ENCODE assay signal across 8 cellular contexts in genomic region chr15:98873441-98874218, GRCh38.
A peak's percentile ranks its signal among the peaks of the same experiment; 100 is the strongest.
DNase-seq lines count a peak whose midpoint lies in the region; ATAC-seq, FAIRE-seq and TF ChIP-seq lines count a peak whose summit lies in the region.

No MANE protein-coding gene starts in this region.

- peak; percentile 43 for TF ChIP-seq CTCF in A549 (IDR thresholded peaks at IDR 0.05)
- TF ChIP-seq CTCF in smooth muscle cell (IDR thresholded peaks at IDR 0.05; ENCODE audit: borderline replicate concordance, insufficient read depth, poor library complexity, severe bottlenecking) = no peak

- H3K4me3 ChIP-seq in A549 (peak overlapping the region; percentile 26), smooth muscle cell (peak overlapping the region; percentile 32)

- CTCF ChIA-PET in A549 (lab: Yijun Ruan, JAX) = interaction anchor here (0.6 to 6.6 kb wide), 17 partner anchors 9 to 1606 kb away, joined by 3 to 97 read pairs (median 14); no protein-coding TSS in a partner anchor

- H3K27me3 ChIP-seq in smooth muscle cell (ENCODE audit: low read depth) = no peaks in the 10 kb centered on the region

- H3K4me1 ChIP-seq in A549 (peaks cover 96% of the 10 kb centered on the region), smooth muscle cell (ENCODE audit: low read depth) (peaks cover 58% of the 10 kb centered on the region)

- H3F3A ChIP-seq in smooth muscle cell (ENCODE audit: low read depth) = peaks cover 26% of the 10 kb centered on the region

- peak; percentile 30 to 36 for TF ChIP-seq RAD21 in A549 (conservative IDR thresholded peaks at IDR 0.05 in 1 of 2, IDR thresholded peaks at IDR 0.05 in 1 of 2)

- no peak for FAIRE-seq in A549 (lab: Jason Lieb, UNC)

- no peaks in the 10 kb centered on the region for H3K9me3 ChIP-seq in A549
- no peaks in the 10 kb centered on the region for H3K9me3 ChIP-seq in smooth muscle cell (replicated peaks; ENCODE audit: low read depth)

- peak overlapping the region; percentile 38 for H3K9ac ChIP-seq in smooth muscle cell (ENCODE audit: low read depth)

- H3K36me3 ChIP-seq in smooth muscle cell (ENCODE audit: low read depth) = no peaks in the 10 kb centered on the region

- TF ChIP-seq POLR2A in A549 (IDR thresholded peaks at IDR 0.05; ENCODE audit: low read length) = no peak; the same call in 1 of the 2 replicates

- WGBS in A549 (ENCODE audit: missing lambda C conversion rate) = under 1% methylated on average over 12 of the region's 12 CpGs
- WGBS in smooth muscle cell (ENCODE audit: low lambda C conversion rate) = 17% methylated on average over 12 of the region's 12 CpGs

- H3K79me2 ChIP-seq in smooth muscle cell (ENCODE audit: low read depth) = peaks cover 76% of the 10 kb centered on the region

- POLR2A ChIA-PET in A549 (lab: Yijun Ruan, JAX) = interaction anchor here (1.0 to 4.4 kb wide), 11 partner anchors 9 to 226 kb away, joined by 3 to 61 read pairs (median 6); no protein-coding TSS in a partner anchor

- H3K4me2 ChIP-seq in A549 (peak overlapping the region; percentile 79), smooth muscle cell (peak overlapping the region; percentile 84)

- H4K20me1 ChIP-seq in smooth muscle cell (ENCODE audit: low read depth) = peaks cover 17% of the 10 kb centered on the region

- DNase-seq in A549 (ENCODE audit: low read depth in 1 of 2, low spot score in 1 of 2) (peak; percentile 97), NOMO-1 treated with dmso at 0.1 percent for 144 hours (lab: John Stamatoyannopoulos, UW; ENCODE audit: unreplicated experiment) (peak; percentile 91), smooth muscle cell (lab: John Stamatoyannopoulos, UW; ENCODE audit: unreplicated experiment) (no peak), ureter (ENCODE audit: low spot score) (no peak), DMS53 treated with DMSO at 0.1 percent for 48 hours (lab: John Stamatoyannopoulos, UW; ENCODE audit: unreplicated experiment) (no peak), midbrain (lab: John Stamatoyannopoulos, UW) (no peak)

- peak; percentile 96 to 99 for TF ChIP-seq EP300 in A549 (IDR thresholded peaks at IDR 0.05)

- peak; percentile 86 to 89 for ATAC-seq in A549
- ATAC-seq in GM19351 (IDR thresholded peaks at IDR 0.05; ENCODE audit: unreplicated experiment) = peak; percentile 79
- peak; percentile 73 for ATAC-seq in esophagus mucosa

- peak overlapping the region; percentile 95 to 97 for H3K27ac ChIP-seq in A549
- peak overlapping the region; percentile 69 for H3K27ac ChIP-seq in smooth muscle cell (ENCODE audit: low read depth)

- H2AFZ ChIP-seq in smooth muscle cell (ENCODE audit: low read depth) = no peak overlapping the region

TF ChIP-seq in A549, 52 proteins besides CTCF, POLR2A, EP300 and RAD21 (continues in another document):
- TF ChIP-seq ESRRA (IDR thresholded peaks at IDR 0.05; ENCODE audit: borderline replicate concordance, low read length) (no peak), SREBF2 (IDR thresholded peaks at IDR 0.05) (no peak), HEYL (CRISPR knock-in tag; IDR thresholded peaks at IDR 0.05) (peak; percentile 70; the same call in 1 of the 2 replicates), HOXA7 (CRISPR knock-in tag; IDR thresholded peaks at IDR 0.05) (peak; percentile 58; the same call in 1 of the 2 replicates), TFCP2L1 (CRISPR knock-in tag; IDR thresholded peaks at IDR 0.05) (no peak), FOSB (CRISPR knock-in tag; IDR thresholded peaks at IDR 0.05) (0 out of 2 replicates have a peak, but pooled peaks have one; percentile 42), MAZ (IDR thresholded peaks at IDR 0.05; ENCODE audit: borderline replicate concordance, low read depth, low read length) (peak; percentile 91; the same call in 1 of the 2 replicates), ZNF302 (CRISPR knock-in tag; IDR thresholded peaks at IDR 0.05) (no peak), MAFK (IDR thresholded peaks at IDR 0.05; ENCODE audit: partially characterized antibody) (peak; percentile 86), SMC3 (IDR thresholded peaks at IDR 0.05) (peak; percentile 41; the same call in 2 of the 3 replicates), BCL3 (IDR thresholded peaks at IDR 0.05) (peak; percentile 88), CHD2 (IDR thresholded peaks at IDR 0.05; ENCODE audit: low read length, partially characterized antibody) (no peak), PHF8 (IDR thresholded peaks at IDR 0.05; ENCODE audit: borderline replicate concordance, low read depth) (no peak), JUNB (IDR thresholded peaks at IDR 0.05) (peak; percentile 87), ATOH8 (CRISPR knock-in tag; IDR thresholded peaks at IDR 0.05; ENCODE audit: low read depth) (peak; percentile 65; the same call in 1 of the 2 replicates), TP53 (CRISPR knock-in tag; IDR thresholded peaks at IDR 0.05) (peak; percentile 16; the same call in 1 of the 2 replicates), MYC (IDR thresholded peaks at IDR 0.05; ENCODE audit: borderline replicate concordance, low read length) (no peak), USF2 (IDR thresholded peaks at IDR 0.05) (peak; percentile 84), CEBPB (IDR thresholded peaks at IDR 0.05) (peak; percentile 84 to 98), RNF2 (IDR thresholded peaks at IDR 0.05; ENCODE audit: borderline replicate concordance, low read depth) (no peak), ZC3H11A (IDR thresholded peaks at IDR 0.05) (no peak), NFE2L2 (conservative IDR thresholded peaks at IDR 0.05; ENCODE audit: low read length) (peak; percentile 84), NR3C1 (IDR thresholded peaks at IDR 0.05) (no peak), ZSCAN20 (CRISPR knock-in tag; IDR thresholded peaks at IDR 0.05) (no peak), MAX (IDR thresholded peaks at IDR 0.05) (peak; percentile 94), HDAC2 (IDR thresholded peaks at IDR 0.05) (no peak), RARB (CRISPR knock-in tag; IDR thresholded peaks at IDR 0.05) (no peak; the same call in 1 of the 2 replicates), JUN (IDR thresholded peaks at IDR 0.05) (peak; percentile 95 to 98; a peak in 4 of 5 replicates), RCOR1 (IDR thresholded peaks at IDR 0.05; ENCODE audit: low read depth, low read length) (no peak), GATA3 (IDR thresholded peaks at IDR 0.05; ENCODE audit: borderline replicate concordance) (peak; percentile 89), KDM1A (IDR thresholded peaks at IDR 0.05; ENCODE audit: low read depth) (no peak), EHMT2 (IDR thresholded peaks at IDR 0.05; ENCODE audit: low read depth) (no peak), KDM5A (IDR thresholded peaks at IDR 0.05) (no peak), FOSL2 (IDR thresholded peaks at IDR 0.05) (peak; percentile 62), FOSL2 (CRISPR knock-in tag; IDR thresholded peaks at IDR 0.05) (peak; percentile 90), CBX2 (IDR thresholded peaks at IDR 0.05; ENCODE audit: borderline replicate concordance, low read depth) (no peak), CBX8 (IDR thresholded peaks at IDR 0.05) (no peak), HES2 (IDR thresholded peaks at IDR 0.05) (peak; percentile 95), PBX3 (IDR thresholded peaks at IDR 0.05) (0 out of 2 replicates have a peak, but pooled peaks have one; percentile 58), RFX5 (IDR thresholded peaks at IDR 0.05) (0 out of 2 replicates have a peak, but pooled peaks have one; percentile 36), POLR2AphosphoS2 (conservative IDR thresholded peaks at IDR 0.05; ENCODE audit: low read length) (no peak)

Comparison
In these comparisons a context has a peak if more than half of its experiments do, and no peak if none do; other contexts are left out.
1. DNase-seq: peak in A549 (2 of 2) and NOMO-1 treated with dmso at 0.1 percent for 144 hours (single experiment); none in smooth muscle cell (single experiment), ureter (single experiment), DMS53 treated with DMSO at 0.1 percent for 48 hours (single experiment) and midbrain (single experiment).
2. Peak in every context shown above with its lines, with median percentiles within 50 percentile points of each other: ATAC-seq.